In the genomic region with DNA sequence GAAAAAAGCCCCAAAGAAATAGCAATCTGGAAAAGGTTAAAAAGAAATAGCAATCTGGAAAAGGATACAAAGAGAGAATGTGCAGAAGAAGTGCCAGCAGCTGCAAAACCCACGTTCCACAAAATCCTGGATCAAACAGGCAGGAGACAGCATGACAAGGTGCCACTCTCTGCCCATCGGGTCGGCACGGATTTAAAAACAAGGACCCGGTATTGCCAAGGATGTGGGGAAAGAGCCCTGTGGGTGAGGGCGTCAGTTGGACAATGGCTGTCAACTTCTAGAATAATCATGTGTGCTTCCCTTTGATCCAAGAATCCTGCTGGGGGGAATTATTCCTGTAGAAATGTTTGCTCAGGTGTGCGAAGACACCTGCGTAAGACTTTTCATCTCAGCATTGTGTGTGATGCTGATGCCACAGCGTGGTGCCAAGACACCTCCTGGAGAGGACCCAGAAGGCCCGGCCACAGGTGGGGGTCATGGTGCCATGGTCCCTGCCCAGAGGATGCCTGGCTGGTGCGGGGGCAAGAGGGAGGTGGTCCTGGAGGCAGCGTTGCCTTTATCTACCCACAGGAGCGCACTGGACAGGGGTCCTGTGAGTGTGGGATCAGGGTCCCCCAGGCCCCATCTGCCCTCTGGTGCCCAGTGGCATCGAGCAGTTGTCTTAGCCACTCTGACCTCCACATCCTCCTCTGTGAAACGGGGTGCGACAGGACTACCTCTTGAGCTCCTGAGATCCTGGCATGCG, we compare ENCODE assay signal across 7 cellular contexts.
DNase-seq lines count a peak whose midpoint lies in the region; TF ChIP-seq lines count a peak whose summit lies in the region.
"Not testable (repeated sequence)": the region's sequence is repeated elsewhere in the genome, so short reads cannot be mapped to it uniquely, and the experiment has no call there.

No MANE protein-coding gene starts in this region.

- not testable (repeated sequence) for H3K9me3 Mint-ChIP-seq in endodermal cell

- H3K9me3 ChIP-seq in endodermal cell (ENCODE audit: control insufficient read depth, low read length); spleen: not testable (repeated sequence)

- not testable (repeated sequence) for H3K36me3 ChIP-seq in endodermal cell (ENCODE audit: control insufficient read depth, insufficient read depth, low read length); spleen

- H3K27me3 ChIP-seq in endodermal cell (ENCODE audit: control insufficient read depth, insufficient read depth, low read length, poor library complexity, severe bottlenecking); spleen (replicated peaks in 1 of 7): not testable (repeated sequence)

- WGBS in endodermal cell (ENCODE audit: insufficient coverage in 1 of 2, insufficient read length in 1 of 2), 2 experiments: 91 to 94% methylated on average over 17 of the region's 17 CpGs
- WGBS in spleen, 5 donors: 86 to 93% (median 91%) methylated on average over 13 to 17 of the region's 17 CpGs

- not testable (repeated sequence) for H3K27ac Mint-ChIP-seq in endodermal cell

- H3K36me3 Mint-ChIP-seq in endodermal cell (ENCODE audit: low read depth): not testable (repeated sequence)

- not testable (repeated sequence) for H3K4me1 ChIP-seq in endodermal cell (ENCODE audit: control insufficient read depth, insufficient read depth, low read length); spleen

- peaks cover 12% of the 10 kb centered on the region for H3K4me1 Mint-ChIP-seq in endodermal cell

- not testable (repeated sequence) for H3K4me3 ChIP-seq in endodermal cell (ENCODE audit: low read length); spleen

- H3K27ac ChIP-seq in endodermal cell (ENCODE audit: low read depth, low read length); spleen: not testable (repeated sequence)

- not testable (repeated sequence) for TF ChIP-seq CTCF in endodermal cell (conservative IDR thresholded peaks at IDR 0.05); spleen (IDR thresholded peaks at IDR 0.05 in 8 of 11, conservative IDR thresholded peaks at IDR 0.05 in 3 of 11)

- TF ChIP-seq POLR2A in spleen (IDR thresholded peaks at IDR 0.05): not testable (repeated sequence)

- DNase-seq in COR-L47 (lab: John Stamatoyannopoulos, UW) (peak; percentile 66), NCI-H146 (lab: John Stamatoyannopoulos, UW) (peak; percentile 87), NCI-H345 treated with DMSO at 0.1 percent for 48 hours (lab: John Stamatoyannopoulos, UW; ENCODE audit: unreplicated experiment) (peak; percentile 34), endodermal cell (peak; percentile 36), mesenteric fat pad (ENCODE audit: low spot score) (peak; percentile 59), spleen (peak; percentile 65)
- peak; percentile 46 for DNase-seq in activated CD8-positive, alpha-beta memory T cell treated with anti-CD3 and anti-CD28 coated beads, Interleukin-2, amount 50 U/mL, for 48 hours

- intact Hi-C loops in spleen (cut with DNase I; ENCODE audit: low total_unique reads): not testable (repeated sequence)

- not testable (repeated sequence) for H3K4me3 Mint-ChIP-seq in endodermal cell

- not testable (repeated sequence) for H3K27me3 Mint-ChIP-seq in endodermal cell (ENCODE audit: insufficient read depth)

- H3K9ac ChIP-seq in endodermal cell (ENCODE audit: extremely low read depth, low read length, poor library complexity, severe bottlenecking): not testable (repeated sequence)

Comparison
In these comparisons a context has a peak if more than half of its experiments do, and no peak if none do; other contexts are left out.
1. DNase-seq: peak in every context shown above with its lines; median percentile 87 in NCI-H146; 66 in COR-L47; 65 in spleen; 59 in mesenteric fat pad; 46 in activated CD8-positive, alpha-beta memory T cell treated with anti-CD3 and anti-CD28 coated beads, Interleukin-2, amount 50 U/mL, for 48 hours; 36 in endodermal cell; 34 in NCI-H345 treated with DMSO at 0.1 percent for 48 hours.